Comparison of ENCODE assay signal across 16 cellular contexts in genomic region chr9:89953824-89954223, GRCh38.
"Had no signal": no experiment of that assay in that cellular context is flagged by ENCODE, and none has a peak within 500 bp of the region (broad histone marks: within the 10 kb centered on the region; RNA-seq: fewer than 3 reads in every experiment).

No MANE protein-coding gene starts in this region.

- H3K4me3 Mint-ChIP-seq: activated CD4-positive, alpha-beta T cell treated with anti-CD3 and anti-CD28 coated beads, Interleukin-2, amount 10 ng/mL, durations not matched to agents 24 days and 14 days; activated naive CD8-positive, alpha-beta T cell treated with anti-CD3 and anti-CD28 coated beads, Interleukin-2, amount 50 U/mL, for 24 hours; activated T-helper 1 cell treated with anti-CD3 and anti-CD28 coated beads, Interleukin-12 subunit alpha, Interleukin-12 subunit beta, Interleukin-2, Interleukin-4 antibody, amounts not matched to agents 30 ng/mL and 10 ng/mL and 1 ng/mL, durations not matched to agents 14 hours and 24 hours and 36 hours; nephron; stimulated activated naive CD8-positive, alpha-beta T cell treated with anti-CD3 and anti-CD28 coated beads, Interleukin-15, Interleukin-2, amounts not matched to agents 100 ng/mL and 50 ng/mL, for 24 hours; WTC11 had no signal

- H3K27me3 ChIP-seq: ascending aorta, colonic mucosa, esophagus squamous epithelium had no signal

- DNase-seq: activated CD4-positive, alpha-beta T cell treated with anti-CD3 and anti-CD28 coated beads, Interleukin-2, amount 10 ng/mL, durations not matched to agents 24 days and 14 days; activated naive CD4-positive, alpha-beta T cell treated with Interleukin-2 at 50 U/mL for 16 hours; activated naive CD8-positive, alpha-beta T cell treated with anti-CD3 and anti-CD28 coated beads, Interleukin-2, amount 50 U/mL, for 24 hours; colonic mucosa; esophagus squamous epithelium; foreskin keratinocyte; kidney; mucosa of descending colon; stimulated activated CD4-positive, alpha-beta T cell treated with anti-CD3 and anti-CD28 coated beads, Interleukin-15, amount 100 ng/mL, for 24 hours; stimulated activated CD4-positive, alpha-beta T cell treated with anti-CD3 and anti-CD28 coated beads, Interleukin-4, amount 100 ng/mL, for 24 hours had no signal

- H3K4me3 ChIP-seq: ascending aorta, colonic mucosa, esophagus squamous epithelium, lung, mucosa of descending colon had no signal

- ATAC-seq: activated naive CD8-positive, alpha-beta T cell treated with anti-CD3 and anti-CD28 coated beads, Interleukin-2, amount 50 U/mL, for 24 hours; foreskin keratinocyte; mucosa of descending colon; WTC11 had no signal

- H3K27ac ChIP-seq: ascending aorta, colonic mucosa, esophagus squamous epithelium, foreskin keratinocyte had no signal

- H3K27ac Mint-ChIP-seq: activated naive CD8-positive, alpha-beta T cell treated with anti-CD3 and anti-CD28 coated beads, Interleukin-2, amount 50 U/mL, for 24 hours; activated T-helper 1 cell treated with anti-CD3 and anti-CD28 coated beads, Interleukin-12 subunit alpha, Interleukin-12 subunit beta, Interleukin-2, Interleukin-4 antibody, amounts not matched to agents 30 ng/mL and 10 ng/mL and 1 ng/mL, durations not matched to agents 14 hours and 24 hours and 36 hours; nephron; WTC11 had no signal

- H3K4me1 ChIP-seq: colonic mucosa had no signal

- H3K36me3 Mint-ChIP-seq: WTC11 had no signal

- H3K36me3 ChIP-seq: ascending aorta, colonic mucosa, esophagus squamous epithelium had no signal

- H3K9me3 Mint-ChIP-seq: activated T-helper 1 cell treated with anti-CD3 and anti-CD28 coated beads, Interleukin-12 subunit alpha, Interleukin-12 subunit beta, Interleukin-2, Interleukin-4 antibody, amounts not matched to agents 30 ng/mL and 10 ng/mL and 1 ng/mL, durations not matched to agents 14 hours and 24 hours and 36 hours; stimulated activated naive CD8-positive, alpha-beta T cell treated with anti-CD3 and anti-CD28 coated beads, Interleukin-15, Interleukin-2, amounts not matched to agents 100 ng/mL and 50 ng/mL, for 24 hours had no signal

- H3K9me3 ChIP-seq: ascending aorta, colonic mucosa, esophagus squamous epithelium, mucosa of descending colon had no signal
